ENCODE assay signal across 6 cellular contexts in the genomic region with DNA sequence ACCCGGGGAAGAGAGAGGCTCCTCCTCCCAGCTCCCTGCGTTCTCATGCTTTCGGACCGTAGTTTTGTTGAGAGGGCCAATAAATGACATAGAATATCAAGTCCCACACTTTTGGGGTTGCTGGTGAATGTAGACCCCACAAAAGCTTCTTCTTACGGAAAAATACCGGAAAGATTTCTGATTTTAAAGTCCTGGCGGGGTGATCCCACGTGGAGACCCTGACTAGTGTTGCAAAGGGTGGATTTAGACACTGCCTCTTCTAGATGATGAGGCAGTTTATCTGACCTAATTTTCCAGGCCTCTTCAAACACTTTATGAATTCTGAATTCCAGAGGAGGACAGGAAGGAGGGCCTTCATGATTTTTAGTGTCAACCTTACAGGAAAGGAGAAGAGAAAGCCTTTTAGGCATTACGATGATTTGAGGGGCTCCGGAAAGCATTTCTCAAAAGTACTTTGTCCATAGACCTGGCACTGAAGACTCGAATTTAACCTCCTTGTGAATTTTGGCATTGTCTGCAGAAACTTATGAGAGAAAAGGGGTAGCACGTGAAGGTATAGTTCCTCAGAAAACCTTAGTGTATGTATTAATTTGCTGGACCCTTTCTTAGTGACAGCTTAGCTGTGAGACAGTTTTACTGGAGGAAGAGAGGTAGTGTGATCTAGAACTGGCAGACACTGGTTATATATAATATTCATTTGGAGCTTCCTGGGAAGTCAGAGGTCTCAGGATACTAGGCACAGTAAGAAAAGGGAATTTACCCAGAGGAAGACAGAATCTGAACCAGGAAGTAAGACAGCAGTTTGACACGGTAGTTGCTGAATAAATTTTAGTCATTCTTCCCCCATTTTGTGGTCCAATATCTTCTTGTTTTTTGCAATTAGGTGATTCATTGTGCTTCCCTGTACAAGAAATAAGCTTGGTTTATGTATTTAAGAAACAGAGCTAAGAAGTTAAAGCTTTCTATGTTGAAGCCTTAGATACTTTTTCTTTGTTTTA. TPM values are rescaled to one million over a fixed set of nuclear protein-coding genes. Genes with fewer than 3 reads are reported as not detected.
DNase-seq lines count a peak whose midpoint lies in the region; ATAC-seq and TF ChIP-seq lines count a peak whose summit lies in the region.

No MANE protein-coding gene starts in this region.

- DNase-seq in activated naive CD8-positive, alpha-beta T cell treated with anti-CD3 and anti-CD28 coated beads, Interleukin-2, amount 50 U/mL, for 24 hours: peak; percentile 33
- DNase-seq in mucosa of descending colon (peak in 2 of 3 donors; percentile 38 to 51), NCI-H446 (lab: John Stamatoyannopoulos, UW) (no peak), anterior cingulate cortex (lab: John Stamatoyannopoulos, UW) (no peak)

- H3K36me3 ChIP-seq in mucosa of descending colon (ENCODE audit: low read depth): no peaks in the 10 kb centered on the region

- peak overlapping the region; percentile 91 for H3K27ac Mint-ChIP-seq in activated naive CD8-positive, alpha-beta T cell treated with anti-CD3 and anti-CD28 coated beads, Interleukin-2, amount 50 U/mL, for 24 hours

- H3K9me3 Mint-ChIP-seq in activated naive CD8-positive, alpha-beta T cell treated with anti-CD3 and anti-CD28 coated beads, Interleukin-2, amount 50 U/mL, for 24 hours: no peaks in the 10 kb centered on the region

- H3K36me3 Mint-ChIP-seq in activated naive CD8-positive, alpha-beta T cell treated with anti-CD3 and anti-CD28 coated beads, Interleukin-2, amount 50 U/mL, for 24 hours (ENCODE audit: low read depth): peaks cover 24% of the 10 kb centered on the region

- H3K4me1 Mint-ChIP-seq in activated naive CD8-positive, alpha-beta T cell treated with anti-CD3 and anti-CD28 coated beads, Interleukin-2, amount 50 U/mL, for 24 hours: peaks cover 29% of the 10 kb centered on the region

- H3K9me3 ChIP-seq in mucosa of descending colon: no peaks in the 10 kb centered on the region

- H3K27me3 Mint-ChIP-seq in activated naive CD8-positive, alpha-beta T cell treated with anti-CD3 and anti-CD28 coated beads, Interleukin-2, amount 50 U/mL, for 24 hours: no peaks in the 10 kb centered on the region

- intact Hi-C loops in mucosa of descending colon (cut with DNase I, micrococcal nuclease): no loop called here

- peak overlapping the region; percentile 98 for H3K4me3 ChIP-seq in GM08714 (ENCODE audit: low read length)
- peak overlapping the region; percentile 76 for H3K4me3 ChIP-seq in mucosa of descending colon

- TF ChIP-seq CTCF in mucosa of descending colon (IDR thresholded peaks at IDR 0.05): no peak

- peaks cover 31% of the 10 kb centered on the region for H3K4me1 ChIP-seq in mucosa of descending colon (ENCODE audit: low read depth)

- peak overlapping the region; percentile 92 for H3K4me3 Mint-ChIP-seq in activated naive CD8-positive, alpha-beta T cell treated with anti-CD3 and anti-CD28 coated beads, Interleukin-2, amount 50 U/mL, for 24 hours

- ATAC-seq in HG03159 (IDR thresholded peaks at IDR 0.05; ENCODE audit: unreplicated experiment) (peak; percentile 38), mucosa of descending colon (peak; percentile 27)
- peak; percentile 5 for ATAC-seq in activated naive CD8-positive, alpha-beta T cell treated with anti-CD3 and anti-CD28 coated beads, Interleukin-2, amount 50 U/mL, for 24 hours

RNA-seq across cellular contexts. Expression of a gene that starts 0.9 kb away (rescaled TPM):
- 10 to 100 TPM; 38.5 to 48.1 (median 45.9) TPM for total RNA-seq in mucosa of descending colon

RNA-seq across cellular contexts. Expression of a gene that starts 15.7 kb away (rescaled TPM):
- 10 to 100 TPM; 35.7 to 52.8 (median 36.5) TPM for total RNA-seq in mucosa of descending colon

RNA-seq across cellular contexts. Expression of a gene that starts 22.4 kb away (rescaled TPM):
- 100 to 1,000 TPM in 2 of 3 donors, 10 to 100 TPM in 1; 30.6 to 119 (median 107) TPM for total RNA-seq in mucosa of descending colon

RNA-seq across cellular contexts. Expression of a gene that starts 49.6 kb away (rescaled TPM):
- total RNA-seq in mucosa of descending colon: 10 to 100 TPM in 1 of 3 donors, 1 to 10 TPM in 2; 6.5 to 25.4 (median 7.5) TPM

Comparison
In these comparisons a context has a peak if more than half of its experiments do, and no peak if none do; other contexts are left out.
1. DNase-seq: peak in activated naive CD8-positive, alpha-beta T cell treated with anti-CD3 and anti-CD28 coated beads, Interleukin-2, amount 50 U/mL, for 24 hours (single experiment) and mucosa of descending colon (2 of 3); none in NCI-H446 (0 of 2) and anterior cingulate cortex (0 of 58).
2. Peak in every context shown above with its lines, with median percentiles within 50 percentile points of each other: ATAC-seq.